Comparison of ENCODE assay signal across 30 cellular contexts in the genomic region with DNA sequence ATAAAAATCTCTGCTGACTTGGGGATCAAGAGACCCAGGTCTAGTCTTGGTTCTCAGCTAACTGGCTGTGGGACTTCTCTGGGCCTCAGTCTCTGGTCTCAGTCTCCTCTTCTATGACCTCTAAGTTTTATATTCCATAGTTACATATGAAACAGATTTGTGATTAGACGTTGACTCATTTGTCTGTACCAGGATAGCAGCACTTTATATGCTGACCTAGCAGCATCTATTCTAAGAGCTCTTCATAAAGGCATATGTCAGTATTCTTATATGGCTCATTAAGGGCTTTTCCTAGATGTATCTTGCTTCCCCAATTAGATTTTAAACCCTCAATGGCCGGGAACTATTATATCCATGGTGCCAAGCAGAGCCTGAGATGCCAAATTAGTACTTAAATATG. TPM values are rescaled to one million over a fixed set of nuclear protein-coding genes. Genes with fewer than 3 reads are reported as not detected.
"Had no signal": no experiment of that assay in that cellular context is flagged by ENCODE, and none has a peak within 500 bp of the region (broad histone marks: within the 10 kb centered on the region; RNA-seq: fewer than 3 reads in every experiment).

No MANE protein-coding gene starts in this region.

- H3K27ac Mint-ChIP-seq: activated CD4-positive, alpha-beta memory T cell treated with anti-CD3 and anti-CD28 coated beads for 36 hours; activated CD4-positive, alpha-beta T cell treated with anti-CD3 and anti-CD28 coated beads, Interleukin-2, amount 10 ng/mL, durations not matched to agents 7 days and 5 days; activated naive CD4-positive, alpha-beta T cell treated with anti-CD3 and anti-CD28 coated beads for 36 hours; activated naive CD8-positive, alpha-beta T cell; brain; T-helper 17 cell had no signal

- DNase-seq: activated CD4-positive, alpha-beta memory T cell treated with anti-CD3 and anti-CD28 coated beads for 36 hours; activated CD4-positive, alpha-beta T cell treated with anti-CD3 and anti-CD28 coated beads, Interleukin-2, amount 10 ng/mL, durations not matched to agents 7 days and 5 days; activated CD4-positive, CD25-positive, alpha-beta regulatory T cell; activated CD8-positive, alpha-beta memory T cell treated with anti-CD3 and anti-CD28 coated beads for 24 hours; activated effector memory CD4-positive, alpha-beta T cell treated with anti-CD3 and anti-CD28 coated beads, Interleukin-2, amount 50 U/mL, for 16 hours; activated naive CD4-positive, alpha-beta T cell treated with anti-CD3 and anti-CD28 coated beads for 36 hours; activated T-cell treated with anti-CD3 and anti-CD28 coated beads, Interleukin-2, amount 50 U/mL, for 4 hours; amygdala; Karpas-422; MM.1S; NCI-H1048; NCI-H1417 treated with DMSO at 0.1 percent for 48 hours; NCI-H1694; NCI-H2029; NCI-H345; NCI-H510A; NCI-H69; PC-3; SHP77; T-helper 17 cell; T-helper 9 cell had no signal

- H3K27me3 ChIP-seq: SJSA1 had no signal

- H3K4me1 Mint-ChIP-seq: activated CD4-positive, alpha-beta T cell treated with anti-CD3 and anti-CD28 coated beads, Interleukin-2, amount 10 ng/mL, durations not matched to agents 7 days and 5 days; central memory CD8-positive, alpha-beta T cell; T-helper 17 cell had no signal

- H3K4me1 ChIP-seq: SJSA1 had no signal

- FAIRE-seq: K562, RCC 7860, TTC549 had no signal

- H3K4me3 ChIP-seq: K562, SJSA1 had no signal

- H3K27ac ChIP-seq: SJSA1, VCaP had no signal

- H3K9me3 ChIP-seq: SJSA1 had no signal

- H3K36me3 Mint-ChIP-seq: activated CD4-positive, alpha-beta memory T cell treated with anti-CD3 and anti-CD28 coated beads for 36 hours; activated naive CD8-positive, alpha-beta T cell; brain had no signal

- H3K36me3 ChIP-seq: SJSA1 had no signal

- ATAC-seq: activated T-cell treated with anti-CD3 and anti-CD28 coated beads, Interleukin-2, amount 50 U/mL, for 4 hours; K562; PC-3; T-helper 17 cell had no signal

- H3K4me3 Mint-ChIP-seq: activated CD4-positive, alpha-beta memory T cell treated with anti-CD3 and anti-CD28 coated beads for 36 hours; activated CD4-positive, alpha-beta T cell treated with anti-CD3 and anti-CD28 coated beads, Interleukin-2, amount 10 ng/mL, durations not matched to agents 7 days and 5 days; activated naive CD4-positive, alpha-beta T cell treated with anti-CD3 and anti-CD28 coated beads for 36 hours; activated naive CD8-positive, alpha-beta T cell; activated T-cell treated with anti-CD3 and anti-CD28 coated beads, Interleukin-2, amount 50 U/mL, for 4 hours; brain; central memory CD8-positive, alpha-beta T cell; T-helper 17 cell had no signal

- H3K9me3 Mint-ChIP-seq: activated CD4-positive, alpha-beta memory T cell treated with anti-CD3 and anti-CD28 coated beads for 36 hours; activated CD4-positive, alpha-beta T cell treated with anti-CD3 and anti-CD28 coated beads, Interleukin-2, amount 10 ng/mL, durations not matched to agents 7 days and 5 days; activated naive CD4-positive, alpha-beta T cell treated with anti-CD3 and anti-CD28 coated beads for 36 hours; activated T-cell treated with anti-CD3 and anti-CD28 coated beads, Interleukin-2, amount 50 U/mL, for 4 hours; central memory CD8-positive, alpha-beta T cell had no signal

- H3K27me3 Mint-ChIP-seq: activated naive CD8-positive, alpha-beta T cell; brain had no signal

RNA-seq across cellular contexts. Expression of a gene that starts 12.7 kb away (rescaled TPM):
- total RNA-seq: activated CD4-positive, alpha-beta memory T cell treated with anti-CD3 and anti-CD28 coated beads for 36 hours; activated naive CD4-positive, alpha-beta T cell treated with anti-CD3 and anti-CD28 coated beads for 36 hours; K562 had no signal

RNA-seq across cellular contexts. Expression of a gene that starts 31.2 kb away (rescaled TPM):
- total RNA-seq: activated CD4-positive, alpha-beta memory T cell treated with anti-CD3 and anti-CD28 coated beads for 36 hours; activated CD4-positive, alpha-beta T cell treated with anti-CD3 and anti-CD28 coated beads, Interleukin-2, amount 10 ng/mL, durations not matched to agents 7 days and 5 days; activated naive CD4-positive, alpha-beta T cell treated with anti-CD3 and anti-CD28 coated beads for 36 hours; activated T-cell treated with anti-CD3 and anti-CD28 coated beads, Interleukin-2, amount 50 U/mL, for 4 hours; astrocyte; T-helper 17 cell had no signal
